ENCODE assay signal across 24 cellular contexts in the genomic region with DNA sequence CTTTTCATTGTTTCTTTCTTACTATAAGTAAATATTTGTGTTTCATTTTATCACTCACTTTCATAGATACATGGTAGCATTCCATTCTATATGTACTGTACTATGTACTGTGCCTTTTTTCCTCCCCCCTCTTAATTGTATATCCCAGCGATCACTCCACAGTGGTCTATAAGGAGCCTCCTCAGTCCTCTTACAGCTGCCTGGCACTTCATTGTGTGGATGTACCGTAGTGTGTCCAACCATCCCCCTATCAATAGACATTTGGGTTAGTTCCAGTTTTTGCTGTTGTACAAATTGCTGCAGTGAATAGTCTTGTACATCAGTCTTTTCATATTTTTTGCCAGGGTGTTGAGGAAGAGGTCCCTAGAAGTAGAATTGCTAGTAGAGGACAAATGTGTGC. TPM values are rescaled to one million over a fixed set of nuclear protein-coding genes. Genes with fewer than 3 reads are reported as not detected.
A peak's percentile ranks its signal among the peaks of the same experiment; 100 is the strongest.
DNase-seq lines count a peak whose midpoint lies in the region; ATAC-seq, FAIRE-seq and TF ChIP-seq lines count a peak whose summit lies in the region.
"Had no signal": no experiment of that assay in that cellular context is flagged by ENCODE, and none has a peak within 500 bp of the region (broad histone marks: within the 10 kb centered on the region; RNA-seq: fewer than 3 reads in every experiment).

No MANE protein-coding gene starts in this region.

- no peak for TF ChIP-seq EP300 in HepG2 (IDR thresholded peaks at IDR 0.05; ENCODE audit: low read depth in 2 of 2, low read length in 2 of 2)
- TF ChIP-seq EP300 in HepG2 (CRISPR knock-in tag; IDR thresholded peaks at IDR 0.05; ENCODE audit: borderline replicate concordance), result no peak
- no peak for TF ChIP-seq EP300 in K562 (IDR thresholded peaks at IDR 0.05; ENCODE audit: low read length)

- no peaks in the 10 kb centered on the region for H3K4me1 ChIP-seq in HepG2 (ENCODE audit: insufficient read depth, low read length)
- no peaks in the 10 kb centered on the region for H3K4me1 ChIP-seq in right lobe of liver
- peaks cover 50% of the 10 kb centered on the region for H3K4me1 ChIP-seq in OCI-LY3 (ENCODE audit: low read length)
- peaks cover 0 to 2% of the 10 kb centered on the region in 2 experiments; a peak in 1 of 5 replicates for H3K4me1 ChIP-seq in K562 (replicated peaks in 1 of 2; ENCODE audit: control insufficient read depth in 2 of 2, insufficient read depth in 2 of 2, low read length in 2 of 2)
- H3K4me1 ChIP-seq: HAP-1 had no signal

- TF ChIP-seq CTCF in HepG2 (CRISPR knock-in tag; IDR thresholded peaks at IDR 0.05), result no peak
- TF ChIP-seq CTCF in right lobe of liver (IDR thresholded peaks at IDR 0.05), result no peak
- no peak for TF ChIP-seq CTCF in OCI-LY3 (IDR thresholded peaks at IDR 0.05; ENCODE audit: low read depth, low read length)
- no peak for TF ChIP-seq CTCF in K562 (IDR thresholded peaks at IDR 0.05 in 2 of 3, conservative IDR thresholded peaks at IDR 0.05 in 1 of 3; ENCODE audit: insufficient read depth in 2 of 3, low read depth in 1 of 3, low read length in 3 of 3)

- H3K9ac ChIP-seq in HepG2 (ENCODE audit: insufficient read depth, low read depth, low read length), result no peak overlapping the region
- H3K9ac ChIP-seq in OCI-LY3 (ENCODE audit: low read length), result no peak overlapping the region
- H3K9ac ChIP-seq in K562 (ENCODE audit: insufficient read depth in 1 of 2, low read depth in 2 of 2, low read length in 2 of 2), result no peak overlapping the region

- no peak for ATAC-seq in HepG2
- no peak for ATAC-seq in right lobe of liver
- ATAC-seq in K562, result peak; percentile 55; the same call in 2 of the 3 replicates
- ATAC-seq in HG03139 (IDR thresholded peaks at IDR 0.05; ENCODE audit: unreplicated experiment), result no peak
- ATAC-seq: CD8-positive, alpha-beta T cell; GM23338 had no signal

- CTCF ChIA-PET in HepG2 (lab: Yijun Ruan, JAX; ENCODE audit: low intra/inter-chr PET ratio, low total read pairs), result no interaction called here
- CTCF ChIA-PET in K562 (lab: Yijun Ruan, JAX; ENCODE audit: low intra/inter-chr PET ratio), result no interaction called here

- TF ChIP-seq RAD21 in HepG2 (CRISPR knock-in tag; IDR thresholded peaks at IDR 0.05) (no peak), K562 (CRISPR knock-in tag; conservative IDR thresholded peaks at IDR 0.05 in 1 of 2, IDR thresholded peaks at IDR 0.05 in 1 of 2) (no peak)

- no peak overlapping the region for H3K4me2 ChIP-seq in HepG2 (ENCODE audit: low read depth, low read length)
- peak overlapping the region; percentile 0; the same call in 1 of the 2 replicates for H3K4me2 ChIP-seq in OCI-LY3 (ENCODE audit: low read length)
- H3K4me2 ChIP-seq in K562 (ENCODE audit: insufficient read depth, low read length), result no peak overlapping the region
- H3K4me2 ChIP-seq: GM23338 had no signal

- BruUV-seq in HepG2 (replicated peaks; lab: Mats Ljungman, UMichigan) (no TSS peak), K562 (replicated peaks; lab: Mats Ljungman, UMichigan) (no TSS peak)

- H2AFZ ChIP-seq in HepG2 (ENCODE audit: low read length) (no peak overlapping the region), OCI-LY3 (ENCODE audit: low read depth, low read length) (no peak overlapping the region), K562 (ENCODE audit: low read depth, low read length) (no peak overlapping the region)
- H2AFZ ChIP-seq: GM23338 had no signal

- no peak for TF ChIP-seq POLR2A in HepG2 (IDR thresholded peaks at IDR 0.05; ENCODE audit: insufficient read depth in 1 of 2, low read depth in 2 of 2, low read length in 2 of 2)
- TF ChIP-seq POLR2A in right lobe of liver (IDR thresholded peaks at IDR 0.05), result no peak
- TF ChIP-seq POLR2A in K562 (conservative IDR thresholded peaks at IDR 0.05), result no peak

- POLR2A ChIA-PET in HepG2 (lab: Yijun Ruan, JAX), result no interaction called here
- POLR2A ChIA-PET in K562 (lab: Yijun Ruan, JAX), result interaction anchor here (0.6 to 2.5 kb wide), 3 partner anchors 12 to 36 kb away, joined by 3 to 10 read pairs (median 4); no protein-coding TSS in a partner anchor

- FAIRE-seq in HepG2 (lab: Jason Lieb, UNC), result no peak
- FAIRE-seq in K562 (lab: Jason Lieb, UNC), result no peak
- FAIRE-seq: G401.6 had no signal

- H3K9me3 ChIP-seq in HepG2 (ENCODE audit: low read length) (no peaks in the 10 kb centered on the region), right lobe of liver (no peaks in the 10 kb centered on the region), OCI-LY3 (ENCODE audit: insufficient read depth, low read length) (no peaks in the 10 kb centered on the region), K562 (replicated peaks; ENCODE audit: control insufficient read depth, insufficient read depth, low read depth, low read length) (no peaks in the 10 kb centered on the region)
- H3K9me3 ChIP-seq: Caco-2, HAP-1 had no signal

- in situ Hi-C loops in HepG2 (cut with HindIII; ENCODE audit: extremely low pct_ligation_motif_present, low pct_unique_long_range_greater_than_20kb), result no loop called here
- in situ Hi-C loops in K562 (cut with MboI), result no loop called here

- H3K27ac ChIP-seq in HepG2 (ENCODE audit: extremely low read length, insufficient read depth, low read length), result no peak overlapping the region
- H3K27ac ChIP-seq in right lobe of liver, result no peak overlapping the region
- peak overlapping the region; percentile 21; the same call in 1 of the 2 replicates for H3K27ac ChIP-seq in OCI-LY3 (ENCODE audit: low read length)
- H3K27ac ChIP-seq in K562 (ENCODE audit: extremely low read depth, low read depth, low read length), result no peak overlapping the region

- no peaks in the 10 kb centered on the region for H3K9me1 ChIP-seq in K562 (ENCODE audit: control insufficient read depth, insufficient read depth, low read length)

- no peaks in the 10 kb centered on the region for H4K20me1 ChIP-seq in HepG2 (ENCODE audit: insufficient read depth, low read length)
- peaks cover 19% of the 10 kb centered on the region; the same call in 1 of the 2 replicates for H4K20me1 ChIP-seq in OCI-LY3 (ENCODE audit: insufficient read depth, low read length)
- no peaks in the 10 kb centered on the region for H4K20me1 ChIP-seq in K562 (replicated peaks; ENCODE audit: control insufficient read depth, insufficient read depth, low read length)

- H3K4me3 ChIP-seq in HepG2 (replicated peaks in 1 of 3; ENCODE audit: insufficient read depth in 1 of 3, low read depth in 2 of 3, low read length in 3 of 3), result no peak overlapping the region
- no peak overlapping the region for H3K4me3 ChIP-seq in right lobe of liver
- H3K4me3 ChIP-seq in OCI-LY3 (ENCODE audit: low read length), result no peak overlapping the region
- no peak overlapping the region for H3K4me3 ChIP-seq in K562
- H3K4me3 ChIP-seq: GM23338, HAP-1 had no signal

- no peak for DNase-seq in HepG2 (ENCODE audit: low spot score)
- no peak for DNase-seq in right lobe of liver
- no peak for DNase-seq in K562 (ENCODE audit: extremely low read depth in 1 of 4, low spot score in 3 of 4)
- DNase-seq in NCI-H2029 treated with DMSO at 0.1 percent for 48 hours (lab: John Stamatoyannopoulos, UW), result no peak
- no peak for DNase-seq in NOMO-1 treated with DMSO at 0.1 percent for 48 hours (lab: John Stamatoyannopoulos, UW; ENCODE audit: unreplicated experiment)
- DNase-seq: C1 segment of cervical spinal cord; Caco-2; CD8-positive, alpha-beta T cell; HFFc6; NCI-H1105 treated with DMSO at 0.1 percent for 48 hours; NCI-H146; NCI-H1930; NCI-H510A; Right ventricle myocardium superior; RPMI8226 had no signal

- 98% methylated on average over 2 of the region's 2 CpGs for WGBS in HepG2 (ENCODE audit: low lambda C conversion rate)
- WGBS in right lobe of liver (ENCODE audit: insufficient coverage, low coverage, low lambda C conversion rate, missing lambda C conversion rate), result 81% methylated on average over 2 of the region's 2 CpGs
- WGBS in K562 (ENCODE audit: insufficient coverage, low coverage, missing lambda C conversion rate), result 78% methylated on average over 2 of the region's 2 CpGs

- H3K36me3 ChIP-seq in HepG2 (replicated peaks in 1 of 2; ENCODE audit: control insufficient read depth in 1 of 2, insufficient read depth in 2 of 2, low read length in 2 of 2) (peaks cover 11 to 64% of the 10 kb centered on the region in 2 experiments), right lobe of liver (peaks cover 0 to 13% (median 0%) of the 10 kb centered on the region in 4 donors), OCI-LY3 (replicated peaks; ENCODE audit: low read depth, low read length) (peaks cover 45% of the 10 kb centered on the region), K562 (ENCODE audit: control insufficient read depth, insufficient read depth, low read length) (peaks cover 81% of the 10 kb centered on the region)

- no peaks in the 10 kb centered on the region for H3K27me3 ChIP-seq in HepG2 (ENCODE audit: control insufficient read depth in 1 of 2, insufficient read depth in 2 of 2, low read length in 2 of 2)
- no peaks in the 10 kb centered on the region for H3K27me3 ChIP-seq in right lobe of liver
- H3K27me3 ChIP-seq in OCI-LY3 (ENCODE audit: low read depth, low read length), result no peaks in the 10 kb centered on the region
- H3K27me3 ChIP-seq in K562 (ENCODE audit: control insufficient read depth in 2 of 2, insufficient read depth in 2 of 2, low read length in 2 of 2), result no peaks in the 10 kb centered on the region

- intact Hi-C loops in HepG2 (cut with micrococcal nuclease; ENCODE audit: unreplicated experiment), result no loop called here
- intact Hi-C loops in right lobe of liver (cut with DNase I), result no loop called here
- intact Hi-C loops in K562 (cut with micrococcal nuclease), result no loop called here

- H3K79me2 ChIP-seq in HepG2 (ENCODE audit: insufficient read depth, low read length), result no peaks in the 10 kb centered on the region
- H3K79me2 ChIP-seq in OCI-LY3 (ENCODE audit: low read length), result no peaks in the 10 kb centered on the region
- peaks cover 5% of the 10 kb centered on the region; the same call in 2 of the 3 replicates for H3K79me2 ChIP-seq in K562 (ENCODE audit: control insufficient read depth, insufficient read depth, low read length)

RNA-seq across cellular contexts. Expression of a gene that starts 21.4 kb away (rescaled TPM):
- total RNA-seq in HepG2 (2016; rRNA removed; fragmentation: Illumina TruSeq; extraction: Trizol) (0.07 and 0.08 TPM in 2 replicates), right lobe of liver (under 1 TPM in 2 of 6 experiments, not detected in 4; 0.31 TPM), K562 (2014; rRNA removed) (not detected in 2 replicates), K562 (2014; rRNA removed; fragmentation: Illumina TruSeq; extraction: Trizol) (0.07 TPM in 1 of 2 replicates, not detected in the other), K562 (2015; rRNA removed; fragmentation: Illumina TruSeq; extraction: Trizol) (not detected in 2 replicates), K562 (2021) (not detected in 2 replicates)
- 0.18 and 0.30 TPM in 2 replicates for total RNA-seq in HepG2 (2016; cell fraction: cytosol; rRNA removed; fragmentation: Illumina TruSeq; extraction: Trizol; ENCODE audit: low read depth)
- total RNA-seq in HepG2 (2016; cell fraction: insoluble cytoplasmic fraction; rRNA removed; fragmentation: Illumina TruSeq; extraction: Trizol), result not detected in 2 replicates
- total RNA-seq in HepG2 (2016; cell fraction: membrane; rRNA removed; fragmentation: Illumina TruSeq; extraction: Trizol), result 0.07 and 0.09 TPM in 2 replicates
- not detected in 2 replicates for total RNA-seq in HepG2 (2016; cell fraction: nucleus; rRNA removed; fragmentation: Illumina TruSeq; extraction: Trizol)
- polyA plus RNA-seq in HepG2 (2011; rRNA removed) (not detected in 2 replicates), K562 (2011; rRNA removed) (0.10 TPM in 1 of 2 replicates, not detected in the other), K562 (2014; fragmentation: Illumina TruSeq; extraction: Trizol) (0.06 TPM in 1 of 2 replicates, not detected in the other), K562 (2014; fragmentation: Nextera tagmentation; extraction: Ambion mirVana) (not detected), K562 (2014; rRNA removed) (not detected in 2 replicates)
- not detected in 2 replicates for polyA plus RNA-seq in HepG2 (2011; cell fraction: cytosol; rRNA removed)
- polyA plus RNA-seq in HepG2 (2011; cell fraction: nucleus; rRNA removed), result not detected in 2 replicates
- not detected in 2 replicates for polyA plus RNA-seq in HepG2 (2012)
- polyA plus RNA-seq in HepG2 (2016; cell fraction: cytosol; fragmentation: Illumina TruSeq; extraction: Trizol; ENCODE audit: low read depth), result 0.11 and 0.16 TPM in 2 replicates
- not detected in 2 replicates for polyA plus RNA-seq in HepG2 (2016; cell fraction: insoluble cytoplasmic fraction; fragmentation: Illumina TruSeq; extraction: Trizol; ENCODE audit: low read depth)
- polyA plus RNA-seq in HepG2 (2016; cell fraction: membrane; fragmentation: Illumina TruSeq; extraction: Trizol; ENCODE audit: low read depth), result 0.08 TPM in 1 of 2 replicates, not detected in the other
- not detected in 2 replicates for polyA plus RNA-seq in HepG2 (2016; cell fraction: nucleus; fragmentation: Illumina TruSeq; extraction: Trizol; ENCODE audit: insufficient read depth, low read depth)
- 0.22 TPM in 1 of 2 replicates, not detected in the other for polyA minus RNA-seq in HepG2 (2011; rRNA and poly(A)+ RNA removed; ENCODE audit: low replicate concordance)
- polyA minus RNA-seq in HepG2 (2011; cell fraction: cytosol; rRNA and poly(A)+ RNA removed), result not detected in 2 replicates
- not detected in 2 replicates for polyA minus RNA-seq in HepG2 (2011; cell fraction: nucleus; rRNA and poly(A)+ RNA removed)
- total RNA-seq in K562 (2011; cell fraction: chromatin; rRNA removed; ENCODE audit: low replicate concordance), result 0.35 TPM in 1 of 2 replicates, not detected in the other
- not detected in 2 replicates for total RNA-seq in K562 (2011; cell fraction: nucleolus; rRNA removed)
- not detected in 2 replicates for total RNA-seq in K562 (2011; cell fraction: nucleoplasm; rRNA removed)
- polyA plus RNA-seq in K562 (2011; cell fraction: cytosol; rRNA removed), result not detected in 2 replicates
- polyA plus RNA-seq in K562 (2011; cell fraction: nucleus; rRNA removed), result 0.18 TPM in 1 of 2 replicates, not detected in the other
- not detected in 2 replicates for polyA plus RNA-seq in K562 (2012)
- not detected in 2 replicates for polyA minus RNA-seq in K562 (2011; rRNA and poly(A)+ RNA removed)
- polyA minus RNA-seq in K562 (2011; cell fraction: cytosol; rRNA and poly(A)+ RNA removed), result not detected in 2 replicates
- not detected in 2 replicates for polyA minus RNA-seq in K562 (2011; cell fraction: nucleus; rRNA and poly(A)+ RNA removed)
- total RNA-seq: A673; CD8-positive, alpha-beta T cell; GM23338; HFFc6; Right ventricle myocardium superior; SK-MEL-5; T-helper 1 cell treated with Interleukin-12 subunit alpha and Interleukin-12 subunit beta and Interleukin-4 antibody, amounts not matched to agents 30 ng/mL and 1 ng/mL, for 36 hours had no signal
- polyA plus RNA-seq: IgD-negative memory B cell had no signal

RNA-seq across cellular contexts. Expression of a gene that starts 33.7 kb away (rescaled TPM):
- total RNA-seq in HepG2 (2016; rRNA removed; fragmentation: Illumina TruSeq; extraction: Trizol) (0.14 and 0.40 TPM in 2 replicates), right lobe of liver (under 1 TPM in 3 of 6 experiments, not detected in 3; 0.07 to 0.51 (median 0.15) TPM), K562 (2014; rRNA removed) (not detected in 2 replicates), K562 (2014; rRNA removed; fragmentation: Illumina TruSeq; extraction: Trizol) (0.07 TPM in 1 of 2 replicates, not detected in the other), K562 (2015; rRNA removed; fragmentation: Illumina TruSeq; extraction: Trizol) (0.18 TPM in 1 of 2 replicates, not detected in the other), K562 (2021) (0.09 and 0.16 TPM in 2 replicates)
- total RNA-seq in HepG2 (2016; cell fraction: cytosol; rRNA removed; fragmentation: Illumina TruSeq; extraction: Trizol; ENCODE audit: low read depth), result not detected in 2 replicates
- 0.06 and 0.19 TPM in 2 replicates for total RNA-seq in HepG2 (2016; cell fraction: insoluble cytoplasmic fraction; rRNA removed; fragmentation: Illumina TruSeq; extraction: Trizol)
- 0.17 and 0.34 TPM in 2 replicates for total RNA-seq in HepG2 (2016; cell fraction: membrane; rRNA removed; fragmentation: Illumina TruSeq; extraction: Trizol)
- 0.37 and 0.41 TPM in 2 replicates for total RNA-seq in HepG2 (2016; cell fraction: nucleus; rRNA removed; fragmentation: Illumina TruSeq; extraction: Trizol)
- polyA plus RNA-seq in HepG2 (2011; rRNA removed) (1.5 TPM in 2 replicates), K562 (2011; rRNA removed) (0.04 and 0.09 TPM in 2 replicates), K562 (2014; fragmentation: Illumina TruSeq; extraction: Trizol) (0.06 and 0.16 TPM in 2 replicates), K562 (2014; fragmentation: Nextera tagmentation; extraction: Ambion mirVana) (under 1 TPM in 1 of 2 experiments, not detected in 1; 0.24 TPM), K562 (2014; rRNA removed) (0.27 and 0.54 TPM in 2 replicates)
- 0.45 and 0.46 TPM in 2 replicates for polyA plus RNA-seq in HepG2 (2011; cell fraction: cytosol; rRNA removed)
- 6.4 and 6.8 TPM in 2 replicates for polyA plus RNA-seq in HepG2 (2011; cell fraction: nucleus; rRNA removed)
- 1.1 and 1.5 TPM in 2 replicates for polyA plus RNA-seq in HepG2 (2012)
- polyA plus RNA-seq in HepG2 (2016; cell fraction: cytosol; fragmentation: Illumina TruSeq; extraction: Trizol; ENCODE audit: low read depth), result not detected in 2 replicates
- 0.13 and 0.63 TPM in 2 replicates for polyA plus RNA-seq in HepG2 (2016; cell fraction: insoluble cytoplasmic fraction; fragmentation: Illumina TruSeq; extraction: Trizol; ENCODE audit: low read depth)
- 0.09 and 0.24 TPM in 2 replicates for polyA plus RNA-seq in HepG2 (2016; cell fraction: membrane; fragmentation: Illumina TruSeq; extraction: Trizol; ENCODE audit: low read depth)
- polyA plus RNA-seq in HepG2 (2016; cell fraction: nucleus; fragmentation: Illumina TruSeq; extraction: Trizol; ENCODE audit: insufficient read depth, low read depth), result 0.79 and 0.93 TPM in 2 replicates
- polyA minus RNA-seq in HepG2 (2011; rRNA and poly(A)+ RNA removed; ENCODE audit: low replicate concordance), result 0.98 and 2.5 TPM in 2 replicates
- polyA minus RNA-seq in HepG2 (2011; cell fraction: cytosol; rRNA and poly(A)+ RNA removed), result 0.59 TPM in 1 of 2 replicates, not detected in the other
- polyA minus RNA-seq in HepG2 (2011; cell fraction: nucleus; rRNA and poly(A)+ RNA removed), result 0.90 and 1.4 TPM in 2 replicates
- 0.11 and 0.58 TPM in 2 replicates for total RNA-seq in K562 (2011; cell fraction: chromatin; rRNA removed; ENCODE audit: low replicate concordance)
- 0.13 and 0.50 TPM in 2 replicates for total RNA-seq in K562 (2011; cell fraction: nucleolus; rRNA removed)
- total RNA-seq in K562 (2011; cell fraction: nucleoplasm; rRNA removed), result 0.37 and 0.61 TPM in 2 replicates
- polyA plus RNA-seq in K562 (2011; cell fraction: cytosol; rRNA removed), result 0.10 and 0.13 TPM in 2 replicates
- polyA plus RNA-seq in K562 (2011; cell fraction: nucleus; rRNA removed), result 0.58 and 0.82 TPM in 2 replicates
- polyA plus RNA-seq in K562 (2012), result 0.28 and 0.46 TPM in 2 replicates
- polyA minus RNA-seq in K562 (2011; rRNA and poly(A)+ RNA removed), result not detected in 2 replicates
- polyA minus RNA-seq in K562 (2011; cell fraction: cytosol; rRNA and poly(A)+ RNA removed), result not detected in 2 replicates
- 0.13 and 2.4 TPM in 2 replicates for polyA minus RNA-seq in K562 (2011; cell fraction: nucleus; rRNA and poly(A)+ RNA removed)
- total RNA-seq: SK-MEL-5 had no signal

RNA-seq across cellular contexts. Expression of a gene that starts 34.3 kb away (rescaled TPM):
- total RNA-seq in HepG2 (2016; rRNA removed; fragmentation: Illumina TruSeq; extraction: Trizol) (60.3 and 66.0 TPM in 2 replicates), right lobe of liver (10 to 100 TPM; 24.1 to 39.1 (median 33.7) TPM), K562 (2014; rRNA removed) (19.9 and 21.1 TPM in 2 replicates), K562 (2014; rRNA removed; fragmentation: Illumina TruSeq; extraction: Trizol) (39.6 and 44.7 TPM in 2 replicates), K562 (2015; rRNA removed; fragmentation: Illumina TruSeq; extraction: Trizol) (24.2 and 26.3 TPM in 2 replicates), K562 (2021) (45.9 and 46.9 TPM in 2 replicates)
- total RNA-seq in HepG2 (2016; cell fraction: cytosol; rRNA removed; fragmentation: Illumina TruSeq; extraction: Trizol; ENCODE audit: low read depth), result 53.2 and 61.0 TPM in 2 replicates
- 59.1 and 65.9 TPM in 2 replicates for total RNA-seq in HepG2 (2016; cell fraction: insoluble cytoplasmic fraction; rRNA removed; fragmentation: Illumina TruSeq; extraction: Trizol)
- 17.7 and 19.5 TPM in 2 replicates for total RNA-seq in HepG2 (2016; cell fraction: membrane; rRNA removed; fragmentation: Illumina TruSeq; extraction: Trizol)
- 79.5 and 91.4 TPM in 2 replicates for total RNA-seq in HepG2 (2016; cell fraction: nucleus; rRNA removed; fragmentation: Illumina TruSeq; extraction: Trizol)
- polyA plus RNA-seq in HepG2 (2011; rRNA removed) (26.2 and 27.7 TPM in 2 replicates), K562 (2011; rRNA removed) (21.3 and 31.8 TPM in 2 replicates), K562 (2014; fragmentation: Illumina TruSeq; extraction: Trizol) (21.4 and 24.4 TPM in 2 replicates), K562 (2014; fragmentation: Nextera tagmentation; extraction: Ambion mirVana) (10 to 100 TPM in 1 of 2 experiments, 1 to 10 TPM in 1; 9.6 to 10.6 TPM), K562 (2014; rRNA removed) (15.2 and 19.4 TPM in 2 replicates)
- polyA plus RNA-seq in HepG2 (2011; cell fraction: cytosol; rRNA removed), result 23.3 and 35.2 TPM in 2 replicates
- 15.9 and 18.6 TPM in 2 replicates for polyA plus RNA-seq in HepG2 (2011; cell fraction: nucleus; rRNA removed)
- polyA plus RNA-seq in HepG2 (2012), result 33.8 and 36.9 TPM in 2 replicates
- 1.9 and 2.2 TPM in 2 replicates for polyA plus RNA-seq in HepG2 (2016; cell fraction: cytosol; fragmentation: Illumina TruSeq; extraction: Trizol; ENCODE audit: low read depth)
- 20.1 and 21.1 TPM in 2 replicates for polyA plus RNA-seq in HepG2 (2016; cell fraction: insoluble cytoplasmic fraction; fragmentation: Illumina TruSeq; extraction: Trizol; ENCODE audit: low read depth)
- 3.3 and 5.0 TPM in 2 replicates for polyA plus RNA-seq in HepG2 (2016; cell fraction: membrane; fragmentation: Illumina TruSeq; extraction: Trizol; ENCODE audit: low read depth)
- polyA plus RNA-seq in HepG2 (2016; cell fraction: nucleus; fragmentation: Illumina TruSeq; extraction: Trizol; ENCODE audit: insufficient read depth, low read depth), result 53.9 and 54.9 TPM in 2 replicates
- polyA minus RNA-seq in HepG2 (2011; rRNA and poly(A)+ RNA removed; ENCODE audit: low replicate concordance), result 296 and 353 TPM in 2 replicates
- 42.8 and 47.8 TPM in 2 replicates for polyA minus RNA-seq in HepG2 (2011; cell fraction: cytosol; rRNA and poly(A)+ RNA removed)
- 103 and 112 TPM in 2 replicates for polyA minus RNA-seq in HepG2 (2011; cell fraction: nucleus; rRNA and poly(A)+ RNA removed)
- 152 and 196 TPM in 2 replicates for total RNA-seq in K562 (2011; cell fraction: chromatin; rRNA removed; ENCODE audit: low replicate concordance)
- total RNA-seq in K562 (2011; cell fraction: nucleolus; rRNA removed), result 115 and 130 TPM in 2 replicates
- total RNA-seq in K562 (2011; cell fraction: nucleoplasm; rRNA removed), result 153 and 187 TPM in 2 replicates
- 17.0 and 17.3 TPM in 2 replicates for polyA plus RNA-seq in K562 (2011; cell fraction: cytosol; rRNA removed)
- polyA plus RNA-seq in K562 (2011; cell fraction: nucleus; rRNA removed), result 23.0 and 23.7 TPM in 2 replicates
- polyA plus RNA-seq in K562 (2012), result 8.4 and 19.4 TPM in 2 replicates
- 122 and 160 TPM in 2 replicates for polyA minus RNA-seq in K562 (2011; rRNA and poly(A)+ RNA removed)
- polyA minus RNA-seq in K562 (2011; cell fraction: cytosol; rRNA and poly(A)+ RNA removed), result 19.4 and 27.8 TPM in 2 replicates
- polyA minus RNA-seq in K562 (2011; cell fraction: nucleus; rRNA and poly(A)+ RNA removed), result 58.4 and 70.4 TPM in 2 replicates
